Comparison of ENCODE assay signal across 19 cellular contexts in the genomic region with DNA sequence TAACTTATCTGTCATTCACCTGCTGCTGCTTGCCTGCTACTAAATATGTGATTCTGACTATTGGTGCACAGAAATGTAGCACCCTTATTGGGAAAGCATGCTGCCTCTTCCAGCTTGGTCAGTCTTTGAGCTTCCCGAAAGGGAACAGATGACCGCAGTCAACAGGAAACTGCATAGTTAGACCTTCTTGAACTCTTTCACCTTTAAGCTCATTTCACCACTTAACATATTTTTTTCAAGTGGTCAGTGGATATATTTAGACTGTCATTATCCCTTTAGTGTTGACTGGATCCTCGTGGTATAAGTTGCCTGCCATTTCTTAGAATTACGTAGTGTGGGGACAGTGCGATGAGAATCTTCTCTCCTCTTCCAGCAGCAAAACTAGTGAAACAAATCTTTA.
A peak's percentile ranks its signal among the peaks of the same experiment; 100 is the strongest.
DNase-seq lines count a peak whose midpoint lies in the region; ATAC-seq and TF ChIP-seq lines count a peak whose summit lies in the region.
"Had no signal": no experiment of that assay in that cellular context is flagged by ENCODE, and none has a peak within 500 bp of the region (broad histone marks: within the 10 kb centered on the region; RNA-seq: fewer than 3 reads in every experiment).

No MANE protein-coding gene starts in this region.

- H3K4me2 ChIP-seq in mesenchymal stem cell (ENCODE audit: low read length, poor library complexity, severe bottlenecking): no peak overlapping the region
- H3K4me2 ChIP-seq: hepatocyte had no signal

- H3K4me3 ChIP-seq in heart left ventricle (no peak overlapping the region), mesenchymal stem cell (ENCODE audit: insufficient read depth in 1 of 2, low read depth in 1 of 2, low read length in 2 of 2) (no peak overlapping the region), upper lobe of left lung (no peak overlapping the region), suprapubic skin (no peak overlapping the region)
- H3K4me3 ChIP-seq: dorsolateral prefrontal cortex, HAP-1, hepatocyte, ovary, sigmoid colon had no signal

- no peak overlapping the region for H4K91ac ChIP-seq in mesenchymal stem cell (ENCODE audit: low read length)

- H3K14ac ChIP-seq in mesenchymal stem cell (ENCODE audit: low read length in 2 of 2): no peak overlapping the region

- no peak overlapping the region for H2BK15ac ChIP-seq in mesenchymal stem cell (ENCODE audit: low read depth, poor library complexity, severe bottlenecking)

- H3K27me3 ChIP-seq in heart left ventricle (no peaks in the 10 kb centered on the region), mesenchymal stem cell (ENCODE audit: control insufficient read depth in 1 of 2, insufficient read depth in 1 of 2, low read length in 2 of 2) (no peaks in the 10 kb centered on the region), upper lobe of left lung (no peaks in the 10 kb centered on the region), suprapubic skin (no peaks in the 10 kb centered on the region)
- H3K27me3 ChIP-seq: dorsolateral prefrontal cortex, hepatocyte, ovary, sigmoid colon had no signal

- no peaks in the 10 kb centered on the region for H3K9me3 ChIP-seq in heart left ventricle
- no peaks in the 10 kb centered on the region for H3K9me3 ChIP-seq in mesenchymal stem cell (ENCODE audit: control insufficient read depth, low read length)
- H3K9me3 ChIP-seq in upper lobe of left lung: no peaks in the 10 kb centered on the region
- H3K9me3 ChIP-seq in suprapubic skin: no peaks in the 10 kb centered on the region
- H3K9me3 ChIP-seq: HAP-1, ovary, sigmoid colon had no signal

- H3K27ac ChIP-seq in heart left ventricle: peak overlapping the region; percentile 29 to 73 (median 58)
- peak overlapping the region; percentile 55 for H3K27ac ChIP-seq in mesenchymal stem cell (ENCODE audit: low read length, poor library complexity, severe bottlenecking)
- H3K27ac ChIP-seq in upper lobe of left lung: no peak overlapping the region
- H3K27ac ChIP-seq in suprapubic skin: no peak overlapping the region
- H3K27ac ChIP-seq: dorsolateral prefrontal cortex, hepatocyte, ovary, sigmoid colon had no signal

- peak; percentile 58 for DNase-seq in RPMI7951 (ENCODE audit: low read depth)
- peak in 1 of 5 donors; percentile 35 for DNase-seq in heart left ventricle
- peak; percentile 87 for DNase-seq in mesenchymal stem cell
- DNase-seq in upper lobe of left lung: peak in 1 of 2 donors; percentile 60
- DNase-seq in suprapubic skin (ENCODE audit: low spot score in 2 of 2): no peak
- DNase-seq in NCI-H2029 treated with DMSO at 0.1 percent for 48 hours (lab: John Stamatoyannopoulos, UW): no peak
- no peak for DNase-seq in NCI-H2107 (lab: John Stamatoyannopoulos, UW)
- DNase-seq: activated CD4-positive, alpha-beta T cell treated with anti-CD3 and anti-CD28 coated beads for 4 hours; activated naive CD4-positive, alpha-beta T cell treated with anti-CD3 and anti-CD28 coated beads for 36 hours; activated T-cell treated with anti-CD3 and anti-CD28 coated beads, Interleukin-2, amount 50 U/mL, for 48 hours; amygdala; CD4-positive, alpha-beta T cell; dorsolateral prefrontal cortex; MV-4-11; naive B cell; ovary; sigmoid colon had no signal

- H3K9ac ChIP-seq in mesenchymal stem cell (ENCODE audit: low read length): no peak overlapping the region

- WGBS in heart left ventricle, 4 donors: 42 to 51% (median 44%) methylated on average over 5 of the region's 5 CpGs
- WGBS in mesenchymal stem cell: 7% methylated on average over 2 of the region's 5 CpGs
- 58 to 62% methylated on average over 5 of the region's 5 CpGs for WGBS in upper lobe of left lung, 2 donors
- WGBS in suprapubic skin: 84% methylated on average over 5 of the region's 5 CpGs

- H3K4ac ChIP-seq in mesenchymal stem cell (ENCODE audit: low read depth in 1 of 2, low read length in 2 of 2): no peak overlapping the region

- TF ChIP-seq EP300 in upper lobe of left lung (IDR thresholded peaks at IDR 0.05) (peak in 1 of 4 donors; percentile 80), suprapubic skin (IDR thresholded peaks at IDR 0.05) (no peak)

- no peak overlapping the region for H4K8ac ChIP-seq in mesenchymal stem cell (ENCODE audit: low read length)

- H2BK5ac ChIP-seq in mesenchymal stem cell (ENCODE audit: low read depth, low read length, poor library complexity, severe bottlenecking): no peak overlapping the region

- no peak overlapping the region for H2AFZ ChIP-seq in mesenchymal stem cell (ENCODE audit: low read depth, low read length)
- H2AFZ ChIP-seq: hepatocyte had no signal

- ATAC-seq in heart left ventricle (peak; percentile 82 to 93 (median 86)), upper lobe of left lung (ENCODE audit: low FRiP score in 2 of 2) (peak; percentile 53 to 83)

- intact Hi-C loops in heart left ventricle (cut with DNase I): no loop called here

- no peak overlapping the region for H2AK5ac ChIP-seq in mesenchymal stem cell (ENCODE audit: low read length, severe bottlenecking)

- H3K23ac ChIP-seq in mesenchymal stem cell (ENCODE audit: low read length in 2 of 2): no peak overlapping the region

- no peak overlapping the region for H3K18ac ChIP-seq in mesenchymal stem cell (ENCODE audit: low read depth in 1 of 2, low read length in 2 of 2)

- H3K36me3 ChIP-seq in heart left ventricle (peaks cover 0 to 14% (median 7%) of the 10 kb centered on the region in 9 donors), mesenchymal stem cell (ENCODE audit: control insufficient read depth in 1 of 2, insufficient read depth in 2 of 2, low read depth in 1 of 2, low read length in 2 of 2) (peaks cover 0 to 13% of the 10 kb centered on the region in 2 experiments), upper lobe of left lung (peaks cover 0 to 13% (median 0%) of the 10 kb centered on the region in 4 donors), suprapubic skin (no peaks in the 10 kb centered on the region)
- H3K36me3 ChIP-seq: HAP-1, ovary had no signal

- H2BK12ac ChIP-seq in mesenchymal stem cell (ENCODE audit: low read length in 2 of 2): no peak overlapping the region

- H3K4me1 ChIP-seq in heart left ventricle: peaks cover 0 to 32% (median 9%) of the 10 kb centered on the region in 12 donors
- peaks cover 3% of the 10 kb centered on the region for H3K4me1 ChIP-seq in mesenchymal stem cell (ENCODE audit: control insufficient read depth, insufficient read depth, low read depth, low read length)
- H3K4me1 ChIP-seq in upper lobe of left lung: peaks cover 0 to 6% (median 0%) of the 10 kb centered on the region in 4 donors
- peaks cover 3% of the 10 kb centered on the region for H3K4me1 ChIP-seq in suprapubic skin

- H2BK120ac ChIP-seq in mesenchymal stem cell (ENCODE audit: low read depth, low read length): no peak overlapping the region

- TF ChIP-seq POLR2A in heart left ventricle (IDR thresholded peaks at IDR 0.05) (no peak), upper lobe of left lung (IDR thresholded peaks at IDR 0.05) (no peak), suprapubic skin (IDR thresholded peaks at IDR 0.05) (no peak)

- TF ChIP-seq CTCF in heart left ventricle (IDR thresholded peaks at IDR 0.05): no peak
- TF ChIP-seq CTCF in upper lobe of left lung (IDR thresholded peaks at IDR 0.05): no peak
- no peak for TF ChIP-seq CTCF in suprapubic skin (IDR thresholded peaks at IDR 0.05)

- peaks cover 7% of the 10 kb centered on the region for H3K79me1 ChIP-seq in mesenchymal stem cell (replicated peaks; ENCODE audit: low read length, poor library complexity, severe bottlenecking)

Comparison
In these comparisons a context has a peak if more than half of its experiments do, and no peak if none do; other contexts are left out.
1. DNase-seq: peak in RPMI7951 (single experiment) and mesenchymal stem cell (single experiment); none in suprapubic skin (0 of 2), NCI-H2029 treated with DMSO at 0.1 percent for 48 hours (single experiment) and NCI-H2107 (single experiment).
2. H3K27ac ChIP-seq: peak in heart left ventricle (12 of 12) and mesenchymal stem cell (single experiment); none in upper lobe of left lung (0 of 4) and suprapubic skin (single experiment).